In genomic region chr9:68991457-68991856, GRCh38 we compare ENCODE assay signal across 22 cellular contexts. TPM values are rescaled to one million over a fixed set of nuclear protein-coding genes. Genes with fewer than 3 reads are reported as not detected.
"Had no signal": no experiment of that assay in that cellular context is flagged by ENCODE, and none has a peak within 500 bp of the region (broad histone marks: within the 10 kb centered on the region; RNA-seq: fewer than 3 reads in every experiment).

No MANE protein-coding gene starts in this region.

- H3K36me3 ChIP-seq: SJCRH30 had no signal

- H3K27ac Mint-ChIP-seq: IgD-negative memory B cell had no signal

- H3K27ac ChIP-seq: KMS-11, RWPE1, SJCRH30 had no signal

- H3K9me3 Mint-ChIP-seq: IgD-negative memory B cell had no signal

- H3K4me2 ChIP-seq: KMS-11 had no signal

- H3K4me3 ChIP-seq: K562, SJCRH30 had no signal

- FAIRE-seq: HepG2, K562, RCC 7860 had no signal

- H3K9me3 ChIP-seq: SJCRH30 had no signal

- H3K4me1 ChIP-seq: SJCRH30 had no signal

- H3K27me3 Mint-ChIP-seq: IgD-negative memory B cell had no signal

- DNase-seq: Kasumi-1, MM.1S, NCI-H1092 treated with DMSO at 0.1 percent for 48 hours, NCI-H1436, NCI-H187, NCI-H2029, NCI-H2081 treated with DMSO at 0.1 percent for 48 hours, NCI-H524, NCI-H526 treated with DMSO at 0.1 percent for 48 hours, SHP77, SJCRH30, T-helper 1 cell had no signal

- H3K9ac ChIP-seq: KMS-11 had no signal

- ATAC-seq: HepG2, K562, SK-N-SH treated with all-trans-retinoic acid at 6 μM for 48 hours had no signal

- H3K27me3 ChIP-seq: SJCRH30 had no signal

RNA-seq across cellular contexts. Expression of gene PRKACG, which starts 22.5 kb away (rescaled TPM):
- total RNA-seq: HepG2, HT1080, K562, M059J, NCI-H460, SJCRH30 had no signal
- polyA plus RNA-seq: HepG2, IgD-negative memory B cell, K562 had no signal
